ENCODE assay signal across 18 cellular contexts in the genomic region with DNA sequence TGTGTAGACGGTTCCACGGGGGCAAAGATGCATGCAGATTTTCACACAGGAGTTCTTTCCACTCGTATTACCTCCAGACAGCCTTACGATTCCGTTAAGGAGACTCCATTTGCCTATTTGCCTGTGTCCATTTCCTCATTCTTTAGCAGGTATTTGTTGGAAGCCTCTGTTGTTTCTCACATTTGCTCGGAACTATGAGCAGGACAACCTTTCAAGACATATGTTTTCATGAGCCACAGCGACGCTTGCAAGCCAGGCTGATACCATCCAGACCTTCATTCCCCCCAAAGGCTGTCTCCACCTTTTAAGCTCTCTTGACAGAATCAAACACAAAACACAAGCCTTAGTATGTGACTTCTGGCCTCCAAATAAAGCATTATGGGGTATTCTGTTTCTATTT. TPM values are rescaled to one million over a fixed set of nuclear protein-coding genes. Genes with fewer than 3 reads are reported as not detected.
DNase-seq lines count a peak whose midpoint lies in the region; ATAC-seq and TF ChIP-seq lines count a peak whose summit lies in the region.
"Had no signal": no experiment of that assay in that cellular context is flagged by ENCODE, and none has a peak within 500 bp of the region (broad histone marks: within the 10 kb centered on the region; RNA-seq: fewer than 3 reads in every experiment).

No MANE protein-coding gene starts in this region.

- no peak overlapping the region for H3K27ac Mint-ChIP-seq in GM23338
- no peak overlapping the region for H3K27ac Mint-ChIP-seq in activated CD8-positive, alpha-beta memory T cell treated with anti-CD3 and anti-CD28 coated beads, Interleukin-2, amount 10 ng/mL, durations not matched to agents 7 days and 5 days

- H3K4me1 ChIP-seq in GM23338 (ENCODE audit: insufficient read depth): no peaks in the 10 kb centered on the region
- H3K4me1 ChIP-seq in smooth muscle cell (ENCODE audit: low read depth): no peaks in the 10 kb centered on the region
- H3K4me1 ChIP-seq in mesendoderm (ENCODE audit: control insufficient read depth, low read depth, low read length): no peaks in the 10 kb centered on the region
- H3K4me1 ChIP-seq: A549 had no signal

- H3K27ac ChIP-seq in GM23338 (ENCODE audit: low read depth) (no peak overlapping the region), smooth muscle cell (ENCODE audit: low read depth) (no peak overlapping the region), mesendoderm (ENCODE audit: low read depth, low read length) (no peak overlapping the region)

- no peak overlapping the region for H3K4ac ChIP-seq in mesendoderm (ENCODE audit: low read depth, low read length)

- H3K27me3 Mint-ChIP-seq in GM23338 (ENCODE audit: insufficient read depth, low read depth, poor library complexity): no peaks in the 10 kb centered on the region
- H3K27me3 Mint-ChIP-seq in activated CD8-positive, alpha-beta memory T cell treated with anti-CD3 and anti-CD28 coated beads, Interleukin-2, amount 10 ng/mL, durations not matched to agents 7 days and 5 days: no peaks in the 10 kb centered on the region
- H3K27me3 Mint-ChIP-seq: CD4-positive, alpha-beta memory T cell had no signal

- no peak overlapping the region for H4K8ac ChIP-seq in mesendoderm (ENCODE audit: low read depth, low read length)

- no peak for TF ChIP-seq CTCF in GM23338 (conservative IDR thresholded peaks at IDR 0.05; ENCODE audit: low read depth in 2 of 2)
- TF ChIP-seq CTCF in smooth muscle cell (IDR thresholded peaks at IDR 0.05; ENCODE audit: borderline replicate concordance, insufficient read depth, poor library complexity, severe bottlenecking): no peak

- no peak overlapping the region for H3K4me2 ChIP-seq in GM23338
- no peak overlapping the region for H3K4me2 ChIP-seq in smooth muscle cell
- H3K4me2 ChIP-seq in mesendoderm (ENCODE audit: low read length): no peak overlapping the region
- H3K4me2 ChIP-seq: A549 had no signal

- no peak overlapping the region for H3K4me3 ChIP-seq in GM23338
- no peak overlapping the region for H3K4me3 ChIP-seq in smooth muscle cell
- no peak overlapping the region for H3K4me3 ChIP-seq in mesendoderm (ENCODE audit: low read length)
- H3K4me3 ChIP-seq: A549 had no signal

- H2BK5ac ChIP-seq in mesendoderm (ENCODE audit: low read length): no peak overlapping the region

- 0 out of 3 replicates have a peak, but pooled peaks cover 4% of the 10 kb centered on the region for H3K9me3 Mint-ChIP-seq in GM23338
- peaks cover 3% of the 10 kb centered on the region for H3K9me3 Mint-ChIP-seq in activated CD8-positive, alpha-beta memory T cell treated with anti-CD3 and anti-CD28 coated beads, Interleukin-2, amount 10 ng/mL, durations not matched to agents 7 days and 5 days (ENCODE audit: low read depth)

- no peak overlapping the region for H2BK15ac ChIP-seq in mesendoderm (replicated peaks; ENCODE audit: low read depth)

- no peak overlapping the region for H3K18ac ChIP-seq in mesendoderm (ENCODE audit: low read length)

- H3K27me3 ChIP-seq in GM23338 (ENCODE audit: insufficient read depth) (no peaks in the 10 kb centered on the region), smooth muscle cell (ENCODE audit: low read depth) (no peaks in the 10 kb centered on the region), mesendoderm (ENCODE audit: insufficient read depth, low read length, poor library complexity) (no peaks in the 10 kb centered on the region)

- no peaks in the 10 kb centered on the region for H3K4me1 Mint-ChIP-seq in GM23338
- H3K4me1 Mint-ChIP-seq in activated CD8-positive, alpha-beta memory T cell treated with anti-CD3 and anti-CD28 coated beads, Interleukin-2, amount 10 ng/mL, durations not matched to agents 7 days and 5 days: peaks cover 36% of the 10 kb centered on the region
- H3K4me1 Mint-ChIP-seq: H9 had no signal

- DNase-seq in GM23338 (ENCODE audit: low spot score): no peak
- DNase-seq in kidney tubule cell (ENCODE audit: low spot score): peak; percentile 21
- DNase-seq in smooth muscle cell (lab: John Stamatoyannopoulos, UW; ENCODE audit: unreplicated experiment): no peak
- no peak for DNase-seq in activated CD8-positive, alpha-beta memory T cell treated with anti-CD3 and anti-CD28 coated beads, Interleukin-2, amount 10 ng/mL, durations not matched to agents 7 days and 5 days
- DNase-seq in stimulated activated CD4-positive, alpha-beta T cell treated with anti-CD3 and anti-CD28 coated beads, Interleukin-1b, Interleukin-23, amount 100 ng/mL, for 48 hours: no peak
- no peak for DNase-seq in DMS153 treated with DMSO at 0.1 percent for 48 hours (lab: John Stamatoyannopoulos, UW; ENCODE audit: unreplicated experiment)
- DNase-seq in mesendoderm: no peak
- DNase-seq: 8988T; ACHN; AML-193; C1 segment of cervical spinal cord; Calu3; CD4-positive, alpha-beta memory T cell; COR-L47; DND-41; H9 had no signal

- H2BK120ac ChIP-seq in mesendoderm (ENCODE audit: low read depth, low read length): no peak overlapping the region

- no peaks in the 10 kb centered on the region for H3K79me1 ChIP-seq in mesendoderm (ENCODE audit: low read length)

- ATAC-seq in GM23338: no peak
- ATAC-seq in activated CD8-positive, alpha-beta memory T cell treated with anti-CD3 and anti-CD28 coated beads, Interleukin-2, amount 10 ng/mL, durations not matched to agents 7 days and 5 days: no peak
- ATAC-seq: A549, HCT116 had no signal

- H3K9ac ChIP-seq in smooth muscle cell (ENCODE audit: low read depth) (no peak overlapping the region), mesendoderm (ENCODE audit: low read length) (no peak overlapping the region)

- H3K36me3 ChIP-seq in GM23338 (ENCODE audit: insufficient read depth) (no peaks in the 10 kb centered on the region), smooth muscle cell (ENCODE audit: low read depth) (no peaks in the 10 kb centered on the region), mesendoderm (ENCODE audit: control insufficient read depth, insufficient read depth, low read length) (no peaks in the 10 kb centered on the region)

- WGBS in smooth muscle cell (ENCODE audit: low lambda C conversion rate): 65% methylated on average over 8 of the region's 8 CpGs
- WGBS in mesendoderm (ENCODE audit: extremely low coverage, insufficient coverage, low lambda C conversion rate): no CpG with 5 or more reads among the region's 8 CpGs

- CTCF ChIA-PET in activated CD8-positive, alpha-beta memory T cell treated with anti-CD3 and anti-CD28 coated beads, Interleukin-2, amount 10 ng/mL, durations not matched to agents 7 days and 5 days (lab: Charles Lee): no interaction called here

- H3K9me2 ChIP-seq in GM23338 (ENCODE audit: insufficient read depth): 0 out of 2 replicates have a peak, but pooled peaks cover 1% of the 10 kb centered on the region

- no peak overlapping the region for H3K4me3 Mint-ChIP-seq in GM23338
- no peak overlapping the region for H3K4me3 Mint-ChIP-seq in activated CD8-positive, alpha-beta memory T cell treated with anti-CD3 and anti-CD28 coated beads, Interleukin-2, amount 10 ng/mL, durations not matched to agents 7 days and 5 days
- H3K4me3 Mint-ChIP-seq: CD4-positive, alpha-beta memory T cell; H9 had no signal

- H3K56ac ChIP-seq in mesendoderm (ENCODE audit: low read length): no peak overlapping the region

- H4K20me1 ChIP-seq in GM23338 (replicated peaks; ENCODE audit: insufficient read depth): no peaks in the 10 kb centered on the region
- H4K20me1 ChIP-seq in smooth muscle cell (ENCODE audit: low read depth): no peaks in the 10 kb centered on the region

- H3K9me3 ChIP-seq in smooth muscle cell (replicated peaks; ENCODE audit: low read depth): no peaks in the 10 kb centered on the region

- H2AFZ ChIP-seq in GM23338: peak overlapping the region; percentile 32; the same call in 1 of the 2 replicates
- peak overlapping the region; percentile 79 for H2AFZ ChIP-seq in smooth muscle cell (ENCODE audit: low read depth)

- H4K5ac ChIP-seq in mesendoderm (ENCODE audit: low read length): no peak overlapping the region

- H3K36me3 Mint-ChIP-seq in GM23338 (ENCODE audit: low read depth): no peaks in the 10 kb centered on the region
- H3K36me3 Mint-ChIP-seq in activated CD8-positive, alpha-beta memory T cell treated with anti-CD3 and anti-CD28 coated beads, Interleukin-2, amount 10 ng/mL, durations not matched to agents 7 days and 5 days: peaks cover 67% of the 10 kb centered on the region

- no peaks in the 10 kb centered on the region for H3K79me2 ChIP-seq in GM23338 (replicated peaks; ENCODE audit: insufficient read depth)
- H3K79me2 ChIP-seq in smooth muscle cell (ENCODE audit: low read depth): no peaks in the 10 kb centered on the region
- no peaks in the 10 kb centered on the region for H3K79me2 ChIP-seq in mesendoderm (ENCODE audit: control insufficient read depth, insufficient read depth, low read length)

- no peak overlapping the region for H3K23ac ChIP-seq in mesendoderm (ENCODE audit: low read length)

- H3F3A ChIP-seq in GM23338 (replicated peaks; ENCODE audit: low read depth) (no peaks in the 10 kb centered on the region), smooth muscle cell (ENCODE audit: low read depth) (peaks cover 9% of the 10 kb centered on the region)

- H2AK5ac ChIP-seq in mesendoderm (ENCODE audit: low read length): no peak overlapping the region

TF ChIP-seq in GM23338, 12 proteins besides CTCF, POLR2A, EP300 and RAD21:
- TF ChIP-seq NANOG (IDR thresholded peaks at IDR 0.05; ENCODE audit: borderline replicate concordance): no peak
- TF ChIP-seq ZNF331 (CRISPR knock-in tag; IDR thresholded peaks at IDR 0.05; ENCODE audit: low read depth): no peak
- TF ChIP-seq POLR2AphosphoS5 (IDR thresholded peaks at IDR 0.05; ENCODE audit: low read depth): no peak
- TF ChIP-seq, protein P1, sequence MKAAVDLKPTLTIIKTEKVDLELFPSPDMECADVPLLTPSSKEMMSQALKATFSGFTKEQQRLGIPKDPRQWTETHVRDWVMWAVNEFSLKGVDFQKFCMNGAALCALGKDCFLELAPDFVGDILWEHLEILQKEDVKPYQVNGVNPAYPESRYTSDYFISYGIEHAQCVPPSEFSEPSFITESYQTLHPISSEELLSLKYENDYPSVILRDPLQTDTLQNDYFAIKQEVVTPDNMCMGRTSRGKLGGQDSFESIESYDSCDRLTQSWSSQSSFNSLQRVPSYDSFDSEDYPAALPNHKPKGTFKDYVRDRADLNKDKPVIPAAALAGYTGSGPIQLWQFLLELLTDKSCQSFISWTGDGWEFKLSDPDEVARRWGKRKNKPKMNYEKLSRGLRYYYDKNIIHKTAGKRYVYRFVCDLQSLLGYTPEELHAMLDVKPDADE (IDR thresholded peaks at IDR 0.05): no peak
- no peak for TF ChIP-seq EZH2phosphoT487 (IDR thresholded peaks at IDR 0.05; ENCODE audit: unreplicated experiment)

RNA-seq across cellular contexts. Expression of gene NEDD9, which starts 57.6 kb away (rescaled TPM):
- total RNA-seq in GM23338 (2014; rRNA removed; shearing (Covaris generic)): 13.0 and 17.4 TPM in 2 replicates
- polyA plus RNA-seq in GM23338 (2016; fragmentation: Nextera tagmentation; extraction: Ambion mirVana): 4.4 and 5.6 TPM in 2 replicates
- 127 and 139 TPM in 2 replicates for total RNA-seq in smooth muscle cell
- 75.2 and 85.6 TPM in 2 replicates for polyA plus RNA-seq in smooth muscle cell
- total RNA-seq in activated CD8-positive, alpha-beta memory T cell treated with anti-CD3 and anti-CD28 coated beads, Interleukin-2, amount 10 ng/mL, durations not matched to agents 7 days and 5 days: 100 to 1,000 TPM in 1 of 2 experiments, 10 to 100 TPM in 1; 84.5 to 114 TPM
- 9.6 TPM for polyA plus RNA-seq in mesendoderm (2013, experiment 1 of 2)
- polyA plus RNA-seq in mesendoderm (2013, experiment 2 of 2): 9.5 TPM
